Comparison of ENCODE assay signal across 8 cellular contexts in the genomic region with DNA sequence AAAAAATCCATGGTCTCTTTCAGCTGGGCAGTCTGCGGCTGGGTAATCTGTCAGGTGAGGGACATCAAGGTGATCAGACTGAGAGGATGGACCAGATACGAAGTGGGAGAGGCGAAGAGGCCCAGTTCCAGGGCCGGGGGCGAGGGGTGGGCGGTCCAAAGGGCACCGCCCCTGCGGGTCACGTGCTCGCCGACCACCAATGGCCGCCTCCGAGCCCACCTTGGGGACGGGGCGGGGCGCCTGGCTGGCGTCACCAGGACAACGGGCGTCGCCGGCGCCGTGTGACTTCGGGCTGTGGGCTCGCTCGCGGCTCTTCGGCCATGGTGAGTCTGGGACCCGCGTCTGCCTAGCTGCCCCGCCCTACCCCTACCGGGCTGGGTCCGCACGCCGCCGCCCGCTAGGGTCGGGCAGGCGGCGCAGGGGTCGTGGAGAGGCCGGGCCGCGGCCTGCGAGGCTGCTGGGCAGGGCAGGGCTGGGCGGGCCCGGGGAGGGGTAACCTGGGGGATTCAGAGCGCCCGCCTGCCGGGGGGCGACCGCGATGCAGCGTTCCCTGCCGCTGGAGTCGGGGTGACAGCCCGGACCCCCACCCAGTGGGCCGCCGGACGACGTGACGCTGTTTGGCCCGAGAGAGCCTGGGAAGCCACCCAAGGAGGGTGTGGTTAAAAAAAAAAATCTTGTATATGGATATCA. TPM values are rescaled to one million over a fixed set of nuclear protein-coding genes. Genes with fewer than 3 reads are reported as not detected.
DNase-seq lines count a peak whose midpoint lies in the region; ATAC-seq and TF ChIP-seq lines count a peak whose summit lies in the region.

A gene with protein sequence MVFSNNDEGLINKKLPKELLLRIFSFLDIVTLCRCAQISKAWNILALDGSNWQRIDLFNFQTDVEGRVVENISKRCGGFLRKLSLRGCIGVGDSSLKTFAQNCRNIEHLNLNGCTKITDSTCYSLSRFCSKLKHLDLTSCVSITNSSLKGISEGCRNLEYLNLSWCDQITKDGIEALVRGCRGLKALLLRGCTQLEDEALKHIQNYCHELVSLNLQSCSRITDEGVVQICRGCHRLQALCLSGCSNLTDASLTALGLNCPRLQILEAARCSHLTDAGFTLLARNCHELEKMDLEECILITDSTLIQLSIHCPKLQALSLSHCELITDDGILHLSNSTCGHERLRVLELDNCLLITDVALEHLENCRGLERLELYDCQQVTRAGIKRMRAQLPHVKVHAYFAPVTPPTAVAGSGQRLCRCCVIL (plus strand): TSS at position 250 of the 690 bp plus-strand sequence. CDS start 71 bp downstream, at position 321.

- in situ Hi-C loops in astrocyte of the cerebellum (cut with HindIII; ENCODE audit: low sequenced_read_pairs), result no loop called here

- no peak for TF ChIP-seq CTCF in A673 (conservative IDR thresholded peaks at IDR 0.05; ENCODE audit: low read depth, low read length)
- TF ChIP-seq CTCF in GM12875 (IDR thresholded peaks at IDR 0.05; ENCODE audit: borderline replicate concordance, insufficient read depth, low read depth, low read length), result no peak
- TF ChIP-seq CTCF in astrocyte of the cerebellum (IDR thresholded peaks at IDR 0.05; ENCODE audit: low read depth, low read length, missing control alignments), result no peak

- CTCF ChIA-PET in A673 (lab: Charles Lee), result no interaction called here

- peaks cover 7% of the 10 kb centered on the region for H3K4me1 ChIP-seq in A673 (ENCODE audit: insufficient read depth, low read length, poor library complexity, severe bottlenecking)

- peak within 1 kb of the TSS; percentile 74 for H3K27ac ChIP-seq in A673 (ENCODE audit: low read depth, low read length, poor library complexity, severe bottlenecking)

- no peaks in the 10 kb centered on the region for H3K27me3 ChIP-seq in A673 (replicated peaks; ENCODE audit: insufficient read depth, low read depth, low read length, poor library complexity)

- POLR2A ChIA-PET in A673 (lab: Charles Lee; ENCODE audit: low non-redundant PET), result interaction anchor here (0.6 kb wide), 1 partner anchor 1029 kb away, joined by 3 read pairs; no protein-coding TSS in a partner anchor

- intact Hi-C loops in A673 (cut with micrococcal nuclease; ENCODE audit: unreplicated experiment), result no loop called here

- DNase-seq in A673 (ENCODE audit: low spot score), result peak; percentile 91
- DNase-seq in NCI-H82 (lab: John Stamatoyannopoulos, UW), result peak; percentile 91
- peak; percentile 27 for DNase-seq in astrocyte of the cerebellum (ENCODE audit: low read depth)
- DNase-seq in hypothalamus (lab: John Stamatoyannopoulos, UW), result peak in 43 of 51 donors; percentile 3 to 67 (median 35)
- peak; percentile 43 for DNase-seq in putamen (ENCODE audit: low spot score)
- DNase-seq in cortex of kidney (lab: John Stamatoyannopoulos, UW), result no peak

- no peaks in the 10 kb centered on the region for H3K36me3 ChIP-seq in A673 (ENCODE audit: insufficient read depth, low read length, poor library complexity, severe bottlenecking)

- ATAC-seq in HG03280 (IDR thresholded peaks at IDR 0.05; ENCODE audit: unreplicated experiment), result peak; percentile 80

- no TSS peak for BruUV-seq in A673 (replicated peaks; lab: Mats Ljungman, UMichigan)

- H3K4me3 ChIP-seq in A673 (ENCODE audit: low read depth, low read length, poor library complexity, severe bottlenecking), result peak within 1 kb of the TSS; percentile 79
- H3K4me3 ChIP-seq in GM12875 (ENCODE audit: low read depth, low read length), result peak within 1 kb of the TSS; percentile 43
- H3K4me3 ChIP-seq in astrocyte of the cerebellum (ENCODE audit: low read depth, low read length), result peak within 1 kb of the TSS; percentile 77

- H3K9me3 ChIP-seq in A673 (ENCODE audit: low read depth, low read length, poor library complexity, severe bottlenecking), result no peaks in the 10 kb centered on the region

RNA-seq across cellular contexts. Expression of the gene that starts here (rescaled TPM):
- total RNA-seq in A673 (2021), result 7.8 and 12.0 TPM in 2 replicates
